Comparison of ENCODE assay signal across 9 cellular contexts in genomic region chr20:37347347-37347823, GRCh38. TPM values are rescaled to one million over a fixed set of nuclear protein-coding genes. Genes with fewer than 3 reads are reported as not detected.
DNase-seq lines count a peak whose midpoint lies in the region; ATAC-seq and TF ChIP-seq lines count a peak whose summit lies in the region.
"Had no signal": no experiment of that assay in that cellular context is flagged by ENCODE, and none has a peak within 500 bp of the region (broad histone marks: within the 10 kb centered on the region; RNA-seq: fewer than 3 reads in every experiment).

No MANE protein-coding gene starts in this region.

- peak overlapping the region; percentile 97 to 99 for H3K27ac ChIP-seq in tibial artery

- no peaks in the 10 kb centered on the region for H3K36me3 Mint-ChIP-seq in activated T-helper 2 cell treated with anti-CD3 and anti-CD28 coated beads, Interferon-gamma antibody, Interleukin-2, Interleukin-4, amounts not matched to agents 10 μg/mL and 5 μg/mL and 100 μg/mL, durations not matched to agents 14 hours and 24 hours and 36 hours (ENCODE audit: low read depth)
- no peaks in the 10 kb centered on the region for H3K36me3 Mint-ChIP-seq in immature natural killer cell

- H3K27me3 ChIP-seq in tibial artery = no peaks in the 10 kb centered on the region

- DNase-seq in activated effector memory CD4-positive, alpha-beta T cell treated with anti-CD3 and anti-CD28 coated beads, Interleukin-2, amount 50 U/mL, for 16 hours = peak; percentile 8
- DNase-seq in activated effector memory CD4-positive, alpha-beta T cell treated with Interleukin-2 at 50 U/mL for 16 hours = no peak
- DNase-seq in activated T-helper 2 cell treated with anti-CD3 and anti-CD28 coated beads, Interferon-gamma antibody, Interleukin-2, Interleukin-4, amounts not matched to agents 10 μg/mL and 5 μg/mL and 100 μg/mL, durations not matched to agents 14 hours and 24 hours and 36 hours (ENCODE audit: low spot score) = no peak
- DNase-seq in immature natural killer cell (no peak), tibial artery (no peak), HuH-7 (ENCODE audit: low spot score) (no peak), HK-2 (ENCODE audit: unreplicated experiment) (no peak)
- DNase-seq: DMS 273 treated with DMSO at 0.1 percent for 48 hours had no signal

- no peak for TF ChIP-seq CTCF in tibial artery (IDR thresholded peaks at IDR 0.05)

- H3K9me3 ChIP-seq in tibial artery = no peaks in the 10 kb centered on the region

- H3K27ac Mint-ChIP-seq in activated T-helper 2 cell treated with anti-CD3 and anti-CD28 coated beads, Interferon-gamma antibody, Interleukin-2, Interleukin-4, amounts not matched to agents 10 μg/mL and 5 μg/mL and 100 μg/mL, durations not matched to agents 14 hours and 24 hours and 36 hours = no peak overlapping the region
- peak overlapping the region in 2 of 6 donors; percentile 59 to 69 for H3K27ac Mint-ChIP-seq in immature natural killer cell

- H3K4me3 Mint-ChIP-seq in activated T-helper 2 cell treated with anti-CD3 and anti-CD28 coated beads, Interferon-gamma antibody, Interleukin-2, Interleukin-4, amounts not matched to agents 10 μg/mL and 5 μg/mL and 100 μg/mL, durations not matched to agents 14 hours and 24 hours and 36 hours (ENCODE audit: low read depth) = peak overlapping the region; percentile 14
- H3K4me3 Mint-ChIP-seq in immature natural killer cell = peak overlapping the region in 4 of 5 donors; percentile 56 to 73 (median 63)

- H3K4me1 ChIP-seq in tibial artery = peaks cover 0 to 64% (median 45%) of the 10 kb centered on the region in 4 donors

- H3K4me3 ChIP-seq in tibial artery = peak overlapping the region; percentile 78 to 80

- no peak for ATAC-seq in GM18861 (IDR thresholded peaks at IDR 0.05; ENCODE audit: unreplicated experiment)

- H3K9me3 Mint-ChIP-seq in activated T-helper 2 cell treated with anti-CD3 and anti-CD28 coated beads, Interferon-gamma antibody, Interleukin-2, Interleukin-4, amounts not matched to agents 10 μg/mL and 5 μg/mL and 100 μg/mL, durations not matched to agents 14 hours and 24 hours and 36 hours = no peaks in the 10 kb centered on the region
- no peaks in the 10 kb centered on the region for H3K9me3 Mint-ChIP-seq in immature natural killer cell

- peaks cover 3% of the 10 kb centered on the region for H3K27me3 Mint-ChIP-seq in activated T-helper 2 cell treated with anti-CD3 and anti-CD28 coated beads, Interferon-gamma antibody, Interleukin-2, Interleukin-4, amounts not matched to agents 10 μg/mL and 5 μg/mL and 100 μg/mL, durations not matched to agents 14 hours and 24 hours and 36 hours (ENCODE audit: low read depth)
- peaks cover under 1 to 2% (median 2%) of the 10 kb centered on the region in 3 donors for H3K27me3 Mint-ChIP-seq in immature natural killer cell (ENCODE audit: low read depth in 3 of 3)

- H3K4me1 Mint-ChIP-seq in activated T-helper 2 cell treated with anti-CD3 and anti-CD28 coated beads, Interferon-gamma antibody, Interleukin-2, Interleukin-4, amounts not matched to agents 10 μg/mL and 5 μg/mL and 100 μg/mL, durations not matched to agents 14 hours and 24 hours and 36 hours (ENCODE audit: low read depth) = peaks cover 8% of the 10 kb centered on the region
- peaks cover 16 to 41% of the 10 kb centered on the region in 2 donors for H3K4me1 Mint-ChIP-seq in immature natural killer cell

- intact Hi-C loops in activated T-helper 2 cell treated with anti-CD3 and anti-CD28 coated beads, Interferon-gamma antibody, Interleukin-2, Interleukin-4, amounts not matched to agents 10 μg/mL and 5 μg/mL and 100 μg/mL, durations not matched to agents 14 hours and 24 hours and 36 hours (cut with micrococcal nuclease) = no loop called here
- intact Hi-C loops in tibial artery (cut with DNase I; ENCODE audit: low total_unique reads) = no loop called here

- H3K36me3 ChIP-seq in tibial artery = peaks cover 0 to 16% (median 5%) of the 10 kb centered on the region in 3 donors

RNA-seq across cellular contexts. Expression of gene SRC, which starts 1.4 kb away (rescaled TPM):
- 3.5 and 6.4 TPM in 2 replicates for total RNA-seq in activated T-helper 2 cell treated with anti-CD3 and anti-CD28 coated beads, Interferon-gamma antibody, Interleukin-2, Interleukin-4, amounts not matched to agents 10 μg/mL and 5 μg/mL and 100 μg/mL, durations not matched to agents 14 hours and 24 hours and 36 hours
- polyA plus RNA-seq in immature natural killer cell = 1 to 10 TPM in 1 of 3 donors, under 1 TPM in 1, not detected in 1; 0.82 to 4.1 TPM

RNA-seq across cellular contexts. Expression of gene MANBAL, which starts 57.9 kb away (rescaled TPM):
- 12.8 and 14.2 TPM in 2 replicates for total RNA-seq in activated T-helper 2 cell treated with anti-CD3 and anti-CD28 coated beads, Interferon-gamma antibody, Interleukin-2, Interleukin-4, amounts not matched to agents 10 μg/mL and 5 μg/mL and 100 μg/mL, durations not matched to agents 14 hours and 24 hours and 36 hours
- 10 to 100 TPM in 2 of 3 donors, 1 to 10 TPM in 1; 9.6 to 26.0 (median 23.0) TPM for polyA plus RNA-seq in immature natural killer cell
